ENCODE assay signal across 9 cellular contexts in genomic region chr1:94061513-94062443, GRCh38. TPM values are rescaled to one million over a fixed set of nuclear protein-coding genes. Genes with fewer than 3 reads are reported as not detected.
DNase-seq lines count a peak whose midpoint lies in the region; ATAC-seq, FAIRE-seq and TF ChIP-seq lines count a peak whose summit lies in the region.
"Had no signal": no experiment of that assay in that cellular context is flagged by ENCODE, and none has a peak within 500 bp of the region (broad histone marks: within the 10 kb centered on the region; RNA-seq: fewer than 3 reads in every experiment).

No MANE protein-coding gene starts in this region.

- no peaks in the 10 kb centered on the region for H3K27me3 Mint-ChIP-seq in MCF 10A (ENCODE audit: insufficient read depth, unreplicated experiment)

- DNase-seq in NCI-H146 (lab: John Stamatoyannopoulos, UW) (peak; percentile 11), NCI-H146 treated with DMSO at 0.1 percent for 48 hours (lab: John Stamatoyannopoulos, UW; ENCODE audit: unreplicated experiment) (no peak), RPMI8226 (peak; percentile 25), MCF 10A (ENCODE audit: unreplicated experiment) (peak; percentile 76), kidney (no peak)
- peak; percentile 17 to 25 for DNase-seq in stimulated activated CD4-positive, alpha-beta T cell treated with anti-CD3 and anti-CD28 coated beads, Interleukin-2, amount 100 ng/mL, for 48 hours

- no peak overlapping the region for H3K27ac Mint-ChIP-seq in MCF 10A (ENCODE audit: low read depth, unreplicated experiment)
- H3K27ac Mint-ChIP-seq: CD4-positive, alpha-beta memory T cell had no signal

- peak; percentile 87 for TF ChIP-seq CTCF in MCF 10A (IDR thresholded peaks at IDR 0.05; ENCODE audit: unreplicated experiment)
- peak; percentile 96 for TF ChIP-seq CTCF in kidney (IDR thresholded peaks at IDR 0.05; ENCODE audit: borderline replicate concordance, extremely low read depth, insufficient read depth)

- no TSS peak for BruUV-seq in MCF 10A (replicated peaks; lab: Mats Ljungman, UMichigan)

- peaks cover 12% of the 10 kb centered on the region for H3K27me3 ChIP-seq in HUES6 (ENCODE audit: control insufficient read depth, insufficient read depth, low read length)

- H3K27ac ChIP-seq in HUES6 (ENCODE audit: low read depth, low read length): no peak overlapping the region
- peak overlapping the region in 1 of 2 donors; percentile 27 for H3K27ac ChIP-seq in kidney (ENCODE audit: low read depth in 2 of 2, low read length in 2 of 2)

- H3K36me3 ChIP-seq in HUES6 (ENCODE audit: control insufficient read depth, insufficient read depth, low read length) (no peaks in the 10 kb centered on the region), kidney (ENCODE audit: control insufficient read depth in 1 of 2, insufficient read depth in 2 of 2, low read length in 2 of 2) (no peaks in the 10 kb centered on the region)

- H3K4me1 ChIP-seq in HUES6 (ENCODE audit: control insufficient read depth, insufficient read depth, low read length): peaks cover 21% of the 10 kb centered on the region; the same call in 1 of the 2 replicates
- H3K4me1 ChIP-seq in kidney (ENCODE audit: control insufficient read depth in 1 of 2, insufficient read depth in 1 of 2, low read depth in 1 of 2, low read length in 2 of 2): peaks cover 7 to 13% of the 10 kb centered on the region in 2 donors

- H3K4me3 ChIP-seq in HUES6 (ENCODE audit: low read depth, low read length) (no peak overlapping the region), kidney (ENCODE audit: low read length in 2 of 2) (peak overlapping the region in 1 of 2 donors; percentile 20)

- H3K4me3 Mint-ChIP-seq in MCF 10A (ENCODE audit: unreplicated experiment): no peak overlapping the region
- H3K4me3 Mint-ChIP-seq: CD4-positive, alpha-beta memory T cell had no signal

- peak; percentile 91 for ATAC-seq in GM21529 (IDR thresholded peaks at IDR 0.05; ENCODE audit: unreplicated experiment)

- H3K9ac ChIP-seq in HUES6 (ENCODE audit: low read length): peak overlapping the region; percentile 20
- peak overlapping the region in 1 of 2 donors; percentile 23 for H3K9ac ChIP-seq in kidney (ENCODE audit: low read length in 2 of 2)

- peaks cover 5% of the 10 kb centered on the region for H3K4me1 Mint-ChIP-seq in MCF 10A (ENCODE audit: insufficient read depth, unreplicated experiment)
- H3K4me1 Mint-ChIP-seq: CD4-positive, alpha-beta memory T cell had no signal

- no peaks in the 10 kb centered on the region for H3K9me3 ChIP-seq in HUES6 (ENCODE audit: control insufficient read depth, insufficient read depth, low read depth, low read length)
- H3K9me3 ChIP-seq in kidney (ENCODE audit: control insufficient read depth in 1 of 2, low read length in 2 of 2): no peaks in the 10 kb centered on the region

- CTCF ChIA-PET in MCF 10A (lab: Yijun Ruan, JAX): interaction anchor here (0.6 to 9.5 kb wide), 46 partner anchors 9 to 890 kb away, joined by 3 to 391 read pairs (median 4); partner anchors contain the start of gene ARHGAP29

- intact Hi-C loops in MCF 10A (cut with micrococcal nuclease) (loop anchor here (1.0 to 10.0 kb wide), 6 partner anchors 16 to 402 kb away; partner anchors contain the start of gene ARHGAP29), kidney (cut with DNase I) (loop anchor here (5.0 kb wide), 1 partner anchor 271 kb away; no protein-coding TSS in a partner anchor)

- FAIRE-seq in kidney (lab: Jason Lieb, UNC): no peak

- POLR2A ChIA-PET in MCF 10A (lab: Yijun Ruan, JAX): interaction anchor here (0.6 to 1.8 kb wide), 9 partner anchors 11 to 755 kb away, joined by 3 to 13 read pairs (median 4); partner anchors contain the start of gene ARHGAP29

- H3K36me3 Mint-ChIP-seq in MCF 10A (ENCODE audit: insufficient read depth, unreplicated experiment): no peaks in the 10 kb centered on the region
- H3K36me3 Mint-ChIP-seq: CD4-positive, alpha-beta memory T cell had no signal

- no peaks in the 10 kb centered on the region for H3K9me3 Mint-ChIP-seq in MCF 10A (ENCODE audit: unreplicated experiment)

RNA-seq across cellular contexts. Expression of gene ABCA4, which starts 59.2 kb away (rescaled TPM):
- 0.20 TPM in 1 of 2 replicates, not detected in the other for total RNA-seq in MCF 10A (2022)
- total RNA-seq in kidney: 1.5 TPM
- polyA plus RNA-seq in kidney (ENCODE audit: insufficient read depth, low read depth, low replicate concordance): 2.1 TPM
- total RNA-seq: CD4-positive, alpha-beta memory T cell had no signal
- polyA plus RNA-seq: CD4-positive, alpha-beta memory T cell had no signal

Comparison
In these comparisons a context has a peak if more than half of its experiments do, and no peak if none do; other contexts are left out.
1. DNase-seq: peak in NCI-H146 (single experiment), RPMI8226 (single experiment), MCF 10A (single experiment) and stimulated activated CD4-positive, alpha-beta T cell treated with anti-CD3 and anti-CD28 coated beads, Interleukin-2, amount 100 ng/mL, for 48 hours (2 of 2); none in NCI-H146 treated with DMSO at 0.1 percent for 48 hours (single experiment) and kidney (single experiment).